23 cellular contexts compared by ENCODE assay signal in the genomic region with DNA sequence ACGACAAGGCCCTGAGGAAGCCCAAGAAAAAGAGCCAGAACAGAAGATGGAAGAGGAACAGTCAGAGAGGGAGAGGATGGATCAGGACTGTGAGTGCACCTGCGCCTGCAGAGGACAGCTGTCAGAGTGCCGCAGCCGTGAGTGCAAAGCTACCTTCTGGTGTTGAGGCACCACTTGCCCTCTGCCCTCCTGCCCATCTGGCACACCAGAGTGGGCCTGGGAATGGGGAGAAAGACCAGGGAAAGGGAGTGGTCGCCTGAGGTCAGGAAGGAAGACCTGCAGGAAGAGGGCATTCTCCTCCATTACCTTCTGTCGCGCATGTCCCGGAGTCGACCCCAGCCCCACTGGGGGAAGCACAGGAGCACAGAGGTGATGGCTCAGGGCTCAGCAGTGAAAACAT.
"Had no signal": no experiment of that assay in that cellular context is flagged by ENCODE, and none has a peak within 500 bp of the region (broad histone marks: within the 10 kb centered on the region; RNA-seq: fewer than 3 reads in every experiment).

No MANE protein-coding gene starts in this region.

- H3K27me3 Mint-ChIP-seq: natural killer cell treated with Interleukin-12 subunit alpha and Interleukin-12 subunit beta and Interleukin-15 and Interleukin-18, amount 100 ng/mL, for 72 hours had no signal

- H3K4me3 Mint-ChIP-seq: activated T-cell treated with anti-CD3 and anti-CD28 coated beads, Interleukin-2, amount 50 U/mL, for 24 hours; dendritic cell treated with granulocyte-macrophage colony-stimulating factor and Interleukin-4, amounts not matched to agents 40 ng/mL and 50 ng/mL, for 4 days; mesothelial cell of epicardium; natural killer cell treated with Interleukin-12 subunit alpha and Interleukin-12 subunit beta and Interleukin-15 and Interleukin-18, amount 100 ng/mL, for 72 hours had no signal

- H3K36me3 Mint-ChIP-seq: activated naive CD4-positive, alpha-beta T cell treated with anti-CD3 and anti-CD28 coated beads, Interleukin-2, amount 50 U/mL, for 72 hours; natural killer cell treated with Interleukin-12 subunit alpha and Interleukin-12 subunit beta and Interleukin-15 and Interleukin-18, amount 100 ng/mL, for 72 hours had no signal

- H3K4me3 ChIP-seq: adrenal gland, breast epithelium, lung, spleen, suprapubic skin, transverse colon, vagina had no signal

- H3K9me3 Mint-ChIP-seq: activated naive CD4-positive, alpha-beta T cell treated with anti-CD3 and anti-CD28 coated beads, Interleukin-2, amount 50 U/mL, for 72 hours; activated T-cell treated with anti-CD3 and anti-CD28 coated beads, Interleukin-2, amount 50 U/mL, for 24 hours; dendritic cell treated with granulocyte-macrophage colony-stimulating factor and Interleukin-4, amounts not matched to agents 40 ng/mL and 50 ng/mL, for 4 days; mesothelial cell of epicardium; natural killer cell treated with Interleukin-12 subunit alpha and Interleukin-12 subunit beta and Interleukin-15 and Interleukin-18, amount 100 ng/mL, for 72 hours had no signal

- H3K27ac Mint-ChIP-seq: activated T-cell treated with anti-CD3 and anti-CD28 coated beads, Interleukin-2, amount 50 U/mL, for 24 hours; dendritic cell treated with granulocyte-macrophage colony-stimulating factor and Interleukin-4, amounts not matched to agents 40 ng/mL and 50 ng/mL, for 4 days; mesothelial cell of epicardium; natural killer cell treated with Interleukin-12 subunit alpha and Interleukin-12 subunit beta and Interleukin-15 and Interleukin-18, amount 100 ng/mL, for 72 hours had no signal

- H3K9me3 ChIP-seq: adrenal gland, breast epithelium, spleen, suprapubic skin, transverse colon, vagina had no signal

- DNase-seq: activated CD4-positive, alpha-beta T cell treated with anti-CD3 and anti-CD28 coated beads for 1 hour; activated T-cell treated with anti-CD3 and anti-CD28 coated beads, Interleukin-2, amount 50 U/mL, for 24 hours; foreskin fibroblast; hippocampal formation; left colon; occipital lobe; retina; spleen; stimulated activated CD4-positive, alpha-beta T cell treated with anti-CD3 and anti-CD28 coated beads, Interleukin-4, amount 100 ng/mL, for 4 hours; stimulated activated naive CD4-positive, alpha-beta T cell; transverse colon had no signal

- H3K27me3 ChIP-seq: breast epithelium, spleen, suprapubic skin, transverse colon, vagina had no signal

- FAIRE-seq: astrocyte, islet of Langerhans had no signal

- ATAC-seq: activated naive CD4-positive, alpha-beta T cell treated with anti-CD3 and anti-CD28 coated beads, Interleukin-2, amount 50 U/mL, for 72 hours; left colon; natural killer cell treated with Interleukin-12 subunit alpha and Interleukin-12 subunit beta and Interleukin-15 and Interleukin-18, amount 100 ng/mL, for 72 hours had no signal

- H3K27ac ChIP-seq: adrenal gland, breast epithelium, epithelial cell of prostate, spleen, suprapubic skin, transverse colon, vagina had no signal

- H3K36me3 ChIP-seq: adrenal gland, breast epithelium, spleen, suprapubic skin, transverse colon, vagina had no signal

- H3K4me1 ChIP-seq: adrenal gland, breast epithelium, spleen, vagina had no signal
